26 cellular contexts compared by ENCODE assay signal in genomic region chr22:43326342-43326825, GRCh38. TPM values are rescaled to one million over a fixed set of nuclear protein-coding genes. Genes with fewer than 3 reads are reported as not detected.
DNase-seq lines count a peak whose midpoint lies in the region; ATAC-seq, FAIRE-seq and TF ChIP-seq lines count a peak whose summit lies in the region.
"Had no signal": no experiment of that assay in that cellular context is flagged by ENCODE, and none has a peak within 500 bp of the region (broad histone marks: within the 10 kb centered on the region; RNA-seq: fewer than 3 reads in every experiment).

No MANE protein-coding gene starts in this region.

- no peaks in the 10 kb centered on the region for H3K9me3 ChIP-seq in HEK293 (ENCODE audit: control insufficient read depth, insufficient read depth, low read depth, low read length)
- H3K9me3 ChIP-seq in K562 (replicated peaks; ENCODE audit: control insufficient read depth, insufficient read depth, low read depth, low read length) = no peaks in the 10 kb centered on the region
- H3K9me3 ChIP-seq in iPS-20b (ENCODE audit: insufficient read depth, low read depth, low read length) = no peaks in the 10 kb centered on the region
- peaks cover 0 to 1% (median 0%) of the 10 kb centered on the region in 8 donors for H3K9me3 ChIP-seq in spleen
- H3K9me3 ChIP-seq in ascending aorta = no peaks in the 10 kb centered on the region
- H3K9me3 ChIP-seq: body of pancreas, Peyer's patch, suprapubic skin had no signal

- no peaks in the 10 kb centered on the region for H3K4me1 ChIP-seq in HEK293 (ENCODE audit: control insufficient read depth, insufficient read depth, low read length)
- no peaks in the 10 kb centered on the region; a peak in 1 of 5 replicates for H3K4me1 ChIP-seq in K562 (replicated peaks in 1 of 2; ENCODE audit: control insufficient read depth in 2 of 2, insufficient read depth in 2 of 2, low read length in 2 of 2)
- peaks cover 7% of the 10 kb centered on the region; the same call in 1 of the 2 replicates for H3K4me1 ChIP-seq in iPS-20b (ENCODE audit: insufficient read depth, low read length)
- peaks cover 0 to 18% (median 3%) of the 10 kb centered on the region in 6 donors for H3K4me1 ChIP-seq in spleen
- H3K4me1 ChIP-seq in ascending aorta = no peaks in the 10 kb centered on the region
- H3K4me1 ChIP-seq: body of pancreas, Peyer's patch, suprapubic skin had no signal

- in situ Hi-C loops in K562 (cut with MboI) = no loop called here

- no peak for ATAC-seq in K562
- ATAC-seq: activated naive CD8-positive, alpha-beta T cell treated with anti-CD3 and anti-CD28 coated beads, Interleukin-2, amount 50 U/mL, for 24 hours; body of pancreas; sciatic nerve; stimulated activated naive B cell treated with anti-CD40 and anti-IgM and Interleukin-4, amounts not matched to agents 10 μg/mL and 1 μg/mL and 100 μg/mL, for 72 hours had no signal

- CTCF ChIA-PET in HEK293 (lab: Yijun Ruan, JAX) (interaction anchor here (1.0 to 1.6 kb wide), 2 partner anchors 12 to 19 kb away, joined by 3 to 6 read pairs; no protein-coding TSS in a partner anchor), K562 (lab: Yijun Ruan, JAX; ENCODE audit: low intra/inter-chr PET ratio) (no interaction called here)

- no peaks in the 10 kb centered on the region for H3K36me3 ChIP-seq in HEK293 (ENCODE audit: control insufficient read depth in 2 of 2, insufficient read depth in 1 of 2, low read length in 2 of 2)
- no peaks in the 10 kb centered on the region for H3K36me3 ChIP-seq in K562 (ENCODE audit: control insufficient read depth, insufficient read depth, low read length)
- H3K36me3 ChIP-seq in iPS-20b (ENCODE audit: insufficient read depth, low read depth, low read length) = no peaks in the 10 kb centered on the region
- H3K36me3 ChIP-seq in spleen = no peaks in the 10 kb centered on the region
- no peaks in the 10 kb centered on the region for H3K36me3 ChIP-seq in ascending aorta
- H3K36me3 ChIP-seq: Peyer's patch, suprapubic skin had no signal

- H3K27me3 ChIP-seq in K562 (ENCODE audit: control insufficient read depth in 2 of 2, insufficient read depth in 2 of 2, low read length in 2 of 2) = peaks cover 0 to 18% of the 10 kb centered on the region in 2 experiments; a peak in 2 of 5 replicates
- no peaks in the 10 kb centered on the region for H3K27me3 ChIP-seq in iPS-20b (ENCODE audit: insufficient read depth, low read length)
- peaks cover 0 to 5% (median 0%) of the 10 kb centered on the region in 7 donors for H3K27me3 ChIP-seq in spleen (replicated peaks in 1 of 7)
- no peaks in the 10 kb centered on the region for H3K27me3 ChIP-seq in ascending aorta
- H3K27me3 ChIP-seq: body of pancreas, Peyer's patch had no signal

- intact Hi-C loops in K562 (cut with micrococcal nuclease) = no loop called here
- intact Hi-C loops in spleen (cut with DNase I; ENCODE audit: low total_unique reads) = no loop called here
- intact Hi-C loops in ascending aorta (cut with DNase I) = no loop called here

- DNase-seq in K562 (ENCODE audit: extremely low read depth in 1 of 4, low spot score in 3 of 4) (peak in 2 of 4 experiments; percentile 18 to 21), spleen (peak; percentile 34), ascending aorta (ENCODE audit: low spot score in 2 of 2) (no peak), iPS-NIHi7 (ENCODE audit: extremely low spot score) (no peak)
- DNase-seq in activated naive CD4-positive, alpha-beta T cell treated with Interleukin-2 at 50 U/mL for 16 hours = no peak
- DNase-seq: activated CD4-positive, alpha-beta T cell treated with anti-CD3 and anti-CD28 coated beads for 4 hours; activated CD8-positive, alpha-beta memory T cell treated with anti-CD3 and anti-CD28 coated beads for 24 hours; activated gamma-delta T cell; activated naive CD8-positive, alpha-beta T cell treated with anti-CD3 and anti-CD28 coated beads, Interleukin-2, amount 50 U/mL, for 24 hours; activated T-cell treated with anti-CD3 and anti-CD28 coated beads, Interleukin-2, amount 50 U/mL, for 1 hour; body of pancreas; effector CD8-positive, alpha-beta T cell; head of caudate nucleus; NCI-H1105; NCI-H2081 treated with DMSO at 0.1 percent for 48 hours; NCI-H446 treated with DMSO at 0.1 percent for 48 hours; Peyer's patch; SHP77 treated with DMSO at 0.1 percent for 48 hours; stimulated activated naive B cell treated with anti-CD40 and anti-IgM and Interleukin-4, amounts not matched to agents 10 μg/mL and 1 μg/mL and 100 μg/mL, for 72 hours had no signal

- no peaks in the 10 kb centered on the region for H3K79me2 ChIP-seq in K562 (ENCODE audit: control insufficient read depth, insufficient read depth, low read length)

- no peak overlapping the region for H3K4me2 ChIP-seq in K562 (ENCODE audit: insufficient read depth, low read length)

- no peak overlapping the region for H3K4me3 ChIP-seq in HEK293 (ENCODE audit: low read depth, low read length)
- H3K4me3 ChIP-seq in K562 = no peak overlapping the region
- H3K4me3 ChIP-seq in iPS-20b (ENCODE audit: low read length) = no peak overlapping the region
- no peak overlapping the region for H3K4me3 ChIP-seq in spleen
- H3K4me3 ChIP-seq in ascending aorta = no peak overlapping the region
- H3K4me3 ChIP-seq: body of pancreas, lung, Peyer's patch, suprapubic skin had no signal

- no peaks in the 10 kb centered on the region for H4K20me1 ChIP-seq in K562 (replicated peaks; ENCODE audit: control insufficient read depth, insufficient read depth, low read length)

- H3K27ac ChIP-seq in HEK293 (ENCODE audit: extremely low read depth, low read depth, low read length) (no peak overlapping the region), K562 (ENCODE audit: extremely low read depth, low read depth, low read length) (no peak overlapping the region), iPS-20b (ENCODE audit: low read length) (no peak overlapping the region), spleen (no peak overlapping the region), ascending aorta (no peak overlapping the region)
- H3K27ac ChIP-seq: body of pancreas, Peyer's patch, suprapubic skin had no signal

- H2AFZ ChIP-seq in K562 (ENCODE audit: low read depth, low read length) = no peak overlapping the region

- no peak overlapping the region for H3K9ac ChIP-seq in K562 (ENCODE audit: insufficient read depth in 1 of 2, low read depth in 2 of 2, low read length in 2 of 2)
- 0 out of 2 replicates have a peak overlapping the region, but pooled peaks have one; percentile 31 for H3K9ac ChIP-seq in iPS-20b (ENCODE audit: low read depth, low read length)

- no peak for TF ChIP-seq POLR2A in K562 (conservative IDR thresholded peaks at IDR 0.05)
- no peak for TF ChIP-seq POLR2A in spleen (IDR thresholded peaks at IDR 0.05)

- 3% methylated on average over 8 of the region's 9 CpGs for WGBS in K562 (ENCODE audit: insufficient coverage, low coverage, missing lambda C conversion rate)
- WGBS in spleen, 5 donors = 73 to 90% (median 86%) methylated on average over 9 of the region's 9 CpGs

- TF ChIP-seq RAD21 in K562 (CRISPR knock-in tag; conservative IDR thresholded peaks at IDR 0.05 in 1 of 2, IDR thresholded peaks at IDR 0.05 in 1 of 2) = no peak

- TF ChIP-seq CTCF in HEK293 (tag by site-specific recombination; IDR thresholded peaks at IDR 0.05) = no peak
- TF ChIP-seq CTCF in K562 (IDR thresholded peaks at IDR 0.05 in 2 of 3, conservative IDR thresholded peaks at IDR 0.05 in 1 of 3; ENCODE audit: insufficient read depth in 2 of 3, low read depth in 1 of 3, low read length in 3 of 3) = no peak
- no peak for TF ChIP-seq CTCF in spleen (IDR thresholded peaks at IDR 0.05 in 8 of 11, conservative IDR thresholded peaks at IDR 0.05 in 3 of 11)
- no peak for TF ChIP-seq CTCF in ascending aorta (IDR thresholded peaks at IDR 0.05)

- FAIRE-seq in K562 (lab: Jason Lieb, UNC) = no peak
- FAIRE-seq: H1 had no signal

- BruUV-seq in K562 (replicated peaks; lab: Mats Ljungman, UMichigan) = no TSS peak

- POLR2A ChIA-PET in HEK293 (lab: Yijun Ruan, JAX) (no interaction called here), K562 (lab: Yijun Ruan, JAX) (no interaction called here)

- TF ChIP-seq EP300 in K562 (IDR thresholded peaks at IDR 0.05; ENCODE audit: low read length) = no peak

- H3K9me1 ChIP-seq in K562 (ENCODE audit: control insufficient read depth, insufficient read depth, low read length) = no peaks in the 10 kb centered on the region

TF ChIP-seq in HEK293, 187 proteins besides CTCF, POLR2A, EP300 and RAD21 (continues in another document):
- TF ChIP-seq ZFP69B (tag by site-specific recombination; IDR thresholded peaks at IDR 0.05) (peak; percentile 86), EGR2 (tag by site-specific recombination; IDR thresholded peaks at IDR 0.05; ENCODE audit: low read depth) (0 out of 2 replicates have a peak, but pooled peaks have one; percentile 8), ZIC2 (tag by site-specific recombination; IDR thresholded peaks at IDR 0.05) (peak; percentile 34), ZNF677 (tag by site-specific recombination; IDR thresholded peaks at IDR 0.05) (no peak)

TF ChIP-seq in K562, 482 proteins besides CTCF, POLR2A, EP300 and RAD21 (continues in another document):
- TF ChIP-seq CBFA2T3 (IDR thresholded peaks at IDR 0.05) (peak; percentile 58), FOSL1 (tag; conservative IDR thresholded peaks at IDR 0.05) (0 out of 2 replicates have a peak, but pooled peaks have one; percentile 32)

RNA-seq across cellular contexts. Expression of gene SCUBE1, which starts 16.8 kb away (rescaled TPM):
- 2.0 TPM in 1 of 2 replicates, not detected in the other for total RNA-seq in K562 (2011; cell fraction: chromatin; rRNA removed; ENCODE audit: low replicate concordance)
- 0.17 and 0.66 TPM in 2 replicates for total RNA-seq in K562 (2011; cell fraction: nucleolus; rRNA removed)
- total RNA-seq in K562 (2011; cell fraction: nucleoplasm; rRNA removed) = 0.07 and 0.76 TPM in 2 replicates
- under 0.01 TPM in 1 of 2 replicates, not detected in the other for total RNA-seq in K562 (2014; rRNA removed)
- total RNA-seq in K562 (2014; rRNA removed; fragmentation: Illumina TruSeq; extraction: Trizol) = not detected in 2 replicates
- 0.04 TPM in 1 of 2 replicates, not detected in the other for total RNA-seq in K562 (2015; rRNA removed; fragmentation: Illumina TruSeq; extraction: Trizol)
- 0.02 and 0.29 TPM in 2 replicates for total RNA-seq in K562 (2021)
- polyA plus RNA-seq in K562 (2011; rRNA removed) = 0.01 and 0.47 TPM in 2 replicates
- polyA plus RNA-seq in K562 (2011; cell fraction: cytosol; rRNA removed) = 0.19 and 0.27 TPM in 2 replicates
- 0.44 and 2.2 TPM in 2 replicates for polyA plus RNA-seq in K562 (2011; cell fraction: nucleus; rRNA removed)
- polyA plus RNA-seq in K562 (2012) = 0.04 and 0.11 TPM in 2 replicates
- polyA plus RNA-seq in K562 (2014; fragmentation: Illumina TruSeq; extraction: Trizol) = 0.03 TPM in 1 of 2 replicates, not detected in the other
- not detected for polyA plus RNA-seq in K562 (2014; fragmentation: Nextera tagmentation; extraction: Ambion mirVana)
- not detected in 2 replicates for polyA plus RNA-seq in K562 (2014; rRNA removed)
- polyA minus RNA-seq in K562 (2011; rRNA and poly(A)+ RNA removed) = 0.24 and 0.70 TPM in 2 replicates
- polyA minus RNA-seq in K562 (2011; cell fraction: cytosol; rRNA and poly(A)+ RNA removed) = 0.76 TPM in 1 of 2 replicates, not detected in the other
- 0.33 and 0.40 TPM in 2 replicates for polyA minus RNA-seq in K562 (2011; cell fraction: nucleus; rRNA and poly(A)+ RNA removed)
- 10 to 100 TPM; 12.5 to 43.5 (median 20.3) TPM for total RNA-seq in spleen
- polyA plus RNA-seq in spleen = 1 to 10 TPM in 2 of 3 donors, under 1 TPM in 1; 0.46 to 3.0 (median 2.0) TPM
- 2.9 TPM for total RNA-seq in ascending aorta
- total RNA-seq: fibroblast of villous mesenchyme had no signal

Comparison
In these comparisons a context has a peak if more than half of its experiments do, and no peak if none do; other contexts are left out.
1. Of the 44 proteins assayed by ChIP-seq in both K562 and HEK293: peak only in K562: none; only in HEK293: TRIM28; in both: none; in neither: 43.